Comparison of ENCODE assay signal across 9 cellular contexts in genomic region chr2:26300234-26300641, GRCh38. TPM values are rescaled to one million over a fixed set of nuclear protein-coding genes. Genes with fewer than 3 reads are reported as not detected.
A peak's percentile ranks its signal among the peaks of the same experiment; 100 is the strongest.
DNase-seq lines count a peak whose midpoint lies in the region; FAIRE-seq and TF ChIP-seq lines count a peak whose summit lies in the region.
"Had no signal": no experiment of that assay in that cellular context is flagged by ENCODE, and none has a peak within 500 bp of the region (broad histone marks: within the 10 kb centered on the region; RNA-seq: fewer than 3 reads in every experiment).

No MANE protein-coding gene starts in this region.

- 5% methylated on average over 12 of the region's 12 CpGs for WGBS in suprapubic skin

- H3K4me3 ChIP-seq in bronchial epithelial cell (ENCODE audit: low read depth, low read length) = peak overlapping the region; percentile 36
- peak overlapping the region; percentile 66 for H3K4me3 ChIP-seq in suprapubic skin

- H3K9me3 Mint-ChIP-seq in type B pancreatic cell (no peaks in the 10 kb centered on the region), mesothelial cell of epicardium (no peaks in the 10 kb centered on the region)

- H3K4me1 ChIP-seq in suprapubic skin = peaks cover 50% of the 10 kb centered on the region

- H3K4me1 Mint-ChIP-seq in type B pancreatic cell (ENCODE audit: unreplicated experiment) = peaks cover 3% of the 10 kb centered on the region
- H3K4me1 Mint-ChIP-seq in mesothelial cell of epicardium = peaks cover 18% of the 10 kb centered on the region

- TF ChIP-seq CTCF in bronchial epithelial cell (IDR thresholded peaks at IDR 0.05; ENCODE audit: insufficient read depth, low read length, severe bottlenecking) = no peak
- no peak for TF ChIP-seq CTCF in suprapubic skin (IDR thresholded peaks at IDR 0.05)
- TF ChIP-seq CTCF in type B pancreatic cell (conservative IDR thresholded peaks at IDR 0.05) = no peak
- no peak for TF ChIP-seq CTCF in mesothelial cell of epicardium (IDR thresholded peaks at IDR 0.05; ENCODE audit: unreplicated experiment)

- DNase-seq in NOMO-1 treated with DMSO at 0.1 percent for 48 hours (lab: John Stamatoyannopoulos, UW; ENCODE audit: unreplicated experiment) (peak; percentile 17), NOMO-1 treated with dmso at 0.1 percent for 144 hours (lab: John Stamatoyannopoulos, UW; ENCODE audit: unreplicated experiment) (no peak), bronchial epithelial cell (ENCODE audit: low read depth) (peak; percentile 81), medulla oblongata (ENCODE audit: extremely low spot score) (peak; percentile 31), suprapubic skin (ENCODE audit: low spot score in 2 of 2) (no peak), type B pancreatic cell (ENCODE audit: extremely low spot score, unreplicated experiment) (no peak), mesothelial cell of epicardium (ENCODE audit: low spot score in 2 of 2, unreplicated experiment in 2 of 2) (no peak), NCI-H1436 treated with DMSO at 0.1 percent for 48 hours (lab: John Stamatoyannopoulos, UW) (no peak)

- H3K4me3 Mint-ChIP-seq in type B pancreatic cell (no peak overlapping the region), mesothelial cell of epicardium (no peak overlapping the region)
- H3K4me3 Mint-ChIP-seq: endodermal cell had no signal

- H3K9me3 ChIP-seq in suprapubic skin = no peaks in the 10 kb centered on the region

- no peak for TF ChIP-seq EP300 in suprapubic skin (IDR thresholded peaks at IDR 0.05)

- FAIRE-seq in bronchial epithelial cell (lab: Jason Lieb, UNC) = no peak

- H3K27ac ChIP-seq in suprapubic skin = peak overlapping the region; percentile 87

- H3K27ac Mint-ChIP-seq in type B pancreatic cell (no peak overlapping the region), mesothelial cell of epicardium (no peak overlapping the region)
- H3K27ac Mint-ChIP-seq: endodermal cell had no signal

- H3K36me3 Mint-ChIP-seq in type B pancreatic cell (no peaks in the 10 kb centered on the region), mesothelial cell of epicardium (peaks cover 7% of the 10 kb centered on the region)

- peaks cover 3% of the 10 kb centered on the region for H3K27me3 Mint-ChIP-seq in type B pancreatic cell
- H3K27me3 Mint-ChIP-seq in mesothelial cell of epicardium (ENCODE audit: low read depth) = no peaks in the 10 kb centered on the region

- TF ChIP-seq POLR2A in suprapubic skin (IDR thresholded peaks at IDR 0.05) = no peak

- H3K27me3 ChIP-seq in bronchial epithelial cell (ENCODE audit: control insufficient read depth, insufficient read depth, low read length) = no peaks in the 10 kb centered on the region
- no peaks in the 10 kb centered on the region for H3K27me3 ChIP-seq in suprapubic skin

- H3K36me3 ChIP-seq in bronchial epithelial cell (ENCODE audit: control insufficient read depth, insufficient read depth, low read length) (no peaks in the 10 kb centered on the region), suprapubic skin (no peaks in the 10 kb centered on the region)

RNA-seq across cellular contexts. Expression of gene SELENOI, which starts 45.7 kb away (rescaled TPM):
- 28.0 and 32.6 TPM in 2 replicates for total RNA-seq in bronchial epithelial cell
- total RNA-seq in suprapubic skin = 10 to 100 TPM; 23.1 to 41.9 (median 39.4) TPM
- total RNA-seq in type B pancreatic cell (ENCODE audit: low replicate concordance) = 38.8 and 44.9 TPM in 2 replicates
- total RNA-seq in mesothelial cell of epicardium = 28.1 to 32.0 TPM (median 29.1 TPM) in 3 replicates

RNA-seq across cellular contexts. Expression of gene ADGRF3, which starts 46.4 kb away (rescaled TPM):
- total RNA-seq in bronchial epithelial cell (not detected in 2 replicates), suprapubic skin (under 1 TPM in 3 of 4 donors, not detected in 1; 0.19 to 0.48 (median 0.21) TPM), type B pancreatic cell (ENCODE audit: low replicate concordance) (1.2 and 1.4 TPM in 2 replicates), mesothelial cell of epicardium (0.20 to 0.83 TPM (median 0.22 TPM) in 3 replicates)

RNA-seq across cellular contexts. Expression of gene HADHB, which starts 55.5 kb away (rescaled TPM):
- total RNA-seq in bronchial epithelial cell (105 and 135 TPM in 2 replicates), suprapubic skin (100 to 1,000 TPM in 3 of 4 donors, 10 to 100 TPM in 1; 94.7 to 223 (median 119) TPM), type B pancreatic cell (ENCODE audit: low replicate concordance) (110 and 123 TPM in 2 replicates), mesothelial cell of epicardium (79.4 to 85.5 TPM (median 83.2 TPM) in 3 replicates)

RNA-seq across cellular contexts. Expression of gene HADHA, which starts 55.8 kb away (rescaled TPM):
- total RNA-seq in bronchial epithelial cell (140 and 155 TPM in 2 replicates), suprapubic skin (100 to 1,000 TPM; 120 to 145 (median 131) TPM), type B pancreatic cell (ENCODE audit: low replicate concordance) (125 and 137 TPM in 2 replicates), mesothelial cell of epicardium (95.5 to 100 TPM (median 97.4 TPM) in 3 replicates)

Comparison
In these comparisons a context has a peak if more than half of its experiments do, and no peak if none do; other contexts are left out.
1. DNase-seq: peak in NOMO-1 treated with DMSO at 0.1 percent for 48 hours (single experiment), bronchial epithelial cell (single experiment) and medulla oblongata (single experiment); none in NOMO-1 treated with dmso at 0.1 percent for 144 hours (single experiment), suprapubic skin (0 of 2), type B pancreatic cell (single experiment), mesothelial cell of epicardium (0 of 2) and NCI-H1436 treated with DMSO at 0.1 percent for 48 hours (single experiment).